ENCODE assay signal across 1 cellular context in the genomic region with DNA sequence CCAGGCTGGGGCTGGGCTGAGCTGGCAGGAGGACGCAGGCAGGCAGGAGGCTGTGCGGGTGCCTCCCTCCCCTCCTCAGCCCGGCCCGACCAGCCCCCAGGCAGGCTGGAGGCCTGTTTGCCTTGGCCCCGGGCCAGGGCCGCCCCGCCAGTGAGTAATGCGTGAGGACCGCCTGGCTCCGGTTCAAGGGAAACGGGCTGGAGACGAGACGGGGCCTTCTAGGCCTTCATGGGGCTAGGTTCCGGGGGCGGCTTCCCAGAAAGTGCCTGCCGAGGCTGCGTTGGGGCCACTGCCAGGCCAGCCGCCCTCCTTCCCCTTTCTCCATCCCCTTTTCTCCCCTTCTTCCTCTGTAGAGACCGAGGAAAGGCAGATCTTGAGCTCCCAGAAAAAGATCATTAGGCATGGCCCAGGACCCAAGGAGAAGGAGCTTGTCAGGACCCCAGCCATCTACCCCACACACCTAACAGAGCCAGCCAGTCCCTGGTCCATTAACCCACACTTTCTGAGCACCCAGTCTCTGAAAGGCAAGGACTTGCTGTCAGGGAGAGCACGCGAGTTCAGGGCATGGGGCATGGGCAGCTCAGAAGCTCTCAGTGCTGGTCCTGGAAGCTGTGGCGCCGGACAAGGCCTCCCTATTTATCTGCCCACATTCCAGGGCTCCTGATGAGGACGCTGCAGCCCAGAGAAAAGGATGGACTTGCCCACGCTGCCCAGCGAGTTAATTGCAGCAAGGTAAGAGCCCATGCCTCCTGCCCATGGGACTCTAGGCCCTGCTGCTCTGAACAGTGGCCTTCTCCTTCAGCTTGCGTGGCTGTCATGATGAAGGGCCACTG.
A peak's percentile ranks its signal among the peaks of the same experiment; 100 is the strongest.
TF ChIP-seq lines count a peak whose summit lies in the region.

No MANE protein-coding gene starts in this region.

TF ChIP-seq in HepG2, 621 proteins besides CTCF, POLR2A, EP300 and RAD21 (continued from another document):
- 0 out of 2 replicates have a peak, but pooled peaks have one; percentile 25 for TF ChIP-seq NKX3-1 (CRISPR knock-in tag; IDR thresholded peaks at IDR 0.05)
- TF ChIP-seq, protein P1, sequence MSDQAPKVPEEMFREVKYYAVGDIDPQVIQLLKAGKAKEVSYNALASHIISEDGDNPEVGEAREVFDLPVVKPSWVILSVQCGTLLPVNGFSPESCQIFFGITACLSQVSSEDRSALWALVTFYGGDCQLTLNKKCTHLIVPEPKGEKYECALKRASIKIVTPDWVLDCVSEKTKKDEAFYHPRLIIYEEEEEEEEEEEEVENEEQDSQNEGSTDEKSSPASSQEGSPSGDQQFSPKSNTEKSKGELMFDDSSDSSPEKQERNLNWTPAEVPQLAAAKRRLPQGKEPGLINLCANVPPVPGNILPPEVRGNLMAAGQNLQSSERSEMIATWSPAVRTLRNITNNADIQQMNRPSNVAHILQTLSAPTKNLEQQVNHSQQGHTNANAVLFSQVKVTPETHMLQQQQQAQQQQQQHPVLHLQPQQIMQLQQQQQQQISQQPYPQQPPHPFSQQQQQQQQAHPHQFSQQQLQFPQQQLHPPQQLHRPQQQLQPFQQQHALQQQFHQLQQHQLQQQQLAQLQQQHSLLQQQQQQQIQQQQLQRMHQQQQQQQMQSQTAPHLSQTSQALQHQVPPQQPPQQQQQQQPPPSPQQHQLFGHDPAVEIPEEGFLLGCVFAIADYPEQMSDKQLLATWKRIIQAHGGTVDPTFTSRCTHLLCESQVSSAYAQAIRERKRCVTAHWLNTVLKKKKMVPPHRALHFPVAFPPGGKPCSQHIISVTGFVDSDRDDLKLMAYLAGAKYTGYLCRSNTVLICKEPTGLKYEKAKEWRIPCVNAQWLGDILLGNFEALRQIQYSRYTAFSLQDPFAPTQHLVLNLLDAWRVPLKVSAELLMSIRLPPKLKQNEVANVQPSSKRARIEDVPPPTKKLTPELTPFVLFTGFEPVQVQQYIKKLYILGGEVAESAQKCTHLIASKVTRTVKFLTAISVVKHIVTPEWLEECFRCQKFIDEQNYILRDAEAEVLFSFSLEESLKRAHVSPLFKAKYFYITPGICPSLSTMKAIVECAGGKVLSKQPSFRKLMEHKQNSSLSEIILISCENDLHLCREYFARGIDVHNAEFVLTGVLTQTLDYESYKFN (CRISPR knock-in tag; conservative IDR thresholded peaks at IDR 0.05), result peak; percentile 87
- peak; percentile 60; the same call in 1 of the 2 replicates for TF ChIP-seq ARNT2 (CRISPR knock-in tag; IDR thresholded peaks at IDR 0.05; ENCODE audit: low read depth)
- TF ChIP-seq ZNF614 (CRISPR knock-in tag; IDR thresholded peaks at IDR 0.05; ENCODE audit: borderline replicate concordance), result peak; percentile 75; the same call in 1 of the 2 replicates
- no peak for TF ChIP-seq ZNF468 (CRISPR knock-in tag; IDR thresholded peaks at IDR 0.05)
- TF ChIP-seq NFE2L1 (CRISPR knock-in tag; IDR thresholded peaks at IDR 0.05; ENCODE audit: borderline replicate concordance), result 0 out of 2 replicates have a peak, but pooled peaks have one; percentile 28
- TF ChIP-seq, protein P2, sequence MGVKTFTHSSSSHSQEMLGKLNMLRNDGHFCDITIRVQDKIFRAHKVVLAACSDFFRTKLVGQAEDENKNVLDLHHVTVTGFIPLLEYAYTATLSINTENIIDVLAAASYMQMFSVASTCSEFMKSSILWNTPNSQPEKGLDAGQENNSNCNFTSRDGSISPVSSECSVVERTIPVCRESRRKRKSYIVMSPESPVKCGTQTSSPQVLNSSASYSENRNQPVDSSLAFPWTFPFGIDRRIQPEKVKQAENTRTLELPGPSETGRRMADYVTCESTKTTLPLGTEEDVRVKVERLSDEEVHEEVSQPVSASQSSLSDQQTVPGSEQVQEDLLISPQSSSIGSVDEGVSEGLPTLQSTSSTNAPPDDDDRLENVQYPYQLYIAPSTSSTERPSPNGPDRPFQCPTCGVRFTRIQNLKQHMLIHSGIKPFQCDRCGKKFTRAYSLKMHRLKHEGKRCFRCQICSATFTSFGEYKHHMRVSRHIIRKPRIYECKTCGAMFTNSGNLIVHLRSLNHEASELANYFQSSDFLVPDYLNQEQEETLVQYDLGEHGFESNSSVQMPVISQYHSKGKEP (CRISPR knock-in tag; IDR thresholded peaks at IDR 0.05), result no peak
- TF ChIP-seq ZNF749 (CRISPR knock-in tag; IDR thresholded peaks at IDR 0.05; ENCODE audit: borderline replicate concordance), result no peak
- TF ChIP-seq ZNF75D (CRISPR knock-in tag; IDR thresholded peaks at IDR 0.05; ENCODE audit: borderline replicate concordance), result no peak
- TF ChIP-seq HOXA3 (CRISPR knock-in tag; IDR thresholded peaks at IDR 0.05), result peak; percentile 77
- no peak for TF ChIP-seq ZNF562 (CRISPR knock-in tag; IDR thresholded peaks at IDR 0.05; ENCODE audit: borderline replicate concordance)
- no peak for TF ChIP-seq ZNF577 (CRISPR knock-in tag; IDR thresholded peaks at IDR 0.05; ENCODE audit: borderline replicate concordance, low read depth)
- TF ChIP-seq SP1 (IDR thresholded peaks at IDR 0.05), result no peak
- peak; percentile 34 for TF ChIP-seq SP1 (CRISPR knock-in tag; IDR thresholded peaks at IDR 0.05)
- TF ChIP-seq, protein P3, sequence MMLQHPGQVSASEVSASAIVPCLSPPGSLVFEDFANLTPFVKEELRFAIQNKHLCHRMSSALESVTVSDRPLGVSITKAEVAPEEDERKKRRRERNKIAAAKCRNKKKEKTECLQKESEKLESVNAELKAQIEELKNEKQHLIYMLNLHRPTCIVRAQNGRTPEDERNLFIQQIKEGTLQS (CRISPR knock-in tag; IDR thresholded peaks at IDR 0.05), result peak; percentile 90
- TF ChIP-seq, protein P4, sequence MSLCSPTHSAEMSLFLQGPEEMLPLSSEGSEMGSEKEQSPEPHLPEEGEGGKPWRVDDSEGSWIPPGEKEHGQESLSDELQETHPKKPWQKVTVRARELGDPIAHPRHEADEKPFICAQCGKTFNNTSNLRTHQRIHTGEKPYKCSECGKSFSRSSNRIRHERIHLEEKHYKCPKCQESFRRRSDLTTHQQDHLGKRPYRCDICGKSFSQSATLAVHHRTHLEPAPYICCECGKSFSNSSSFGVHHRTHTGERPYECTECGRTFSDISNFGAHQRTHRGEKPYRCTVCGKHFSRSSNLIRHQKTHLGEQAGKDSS (CRISPR knock-in tag; IDR thresholded peaks at IDR 0.05; ENCODE audit: borderline replicate concordance, low read depth), result peak; percentile 70; the same call in 1 of the 2 replicates
- TF ChIP-seq, protein P5, sequence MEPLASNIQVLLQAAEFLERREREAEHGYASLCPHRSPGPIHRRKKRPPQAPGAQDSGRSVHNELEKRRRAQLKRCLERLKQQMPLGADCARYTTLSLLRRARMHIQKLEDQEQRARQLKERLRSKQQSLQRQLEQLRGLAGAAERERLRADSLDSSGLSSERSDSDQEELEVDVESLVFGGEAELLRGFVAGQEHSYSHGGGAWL (CRISPR knock-in tag; IDR thresholded peaks at IDR 0.05), result peak; percentile 33; the same call in 1 of the 2 replicates
- TF ChIP-seq, protein P6, sequence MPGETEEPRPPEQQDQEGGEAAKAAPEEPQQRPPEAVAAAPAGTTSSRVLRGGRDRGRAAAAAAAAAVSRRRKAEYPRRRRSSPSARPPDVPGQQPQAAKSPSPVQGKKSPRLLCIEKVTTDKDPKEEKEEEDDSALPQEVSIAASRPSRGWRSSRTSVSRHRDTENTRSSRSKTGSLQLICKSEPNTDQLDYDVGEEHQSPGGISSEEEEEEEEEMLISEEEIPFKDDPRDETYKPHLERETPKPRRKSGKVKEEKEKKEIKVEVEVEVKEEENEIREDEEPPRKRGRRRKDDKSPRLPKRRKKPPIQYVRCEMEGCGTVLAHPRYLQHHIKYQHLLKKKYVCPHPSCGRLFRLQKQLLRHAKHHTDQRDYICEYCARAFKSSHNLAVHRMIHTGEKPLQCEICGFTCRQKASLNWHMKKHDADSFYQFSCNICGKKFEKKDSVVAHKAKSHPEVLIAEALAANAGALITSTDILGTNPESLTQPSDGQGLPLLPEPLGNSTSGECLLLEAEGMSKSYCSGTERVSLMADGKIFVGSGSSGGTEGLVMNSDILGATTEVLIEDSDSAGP (CRISPR knock-in tag; IDR thresholded peaks at IDR 0.05; ENCODE audit: borderline replicate concordance), result peak; percentile 92
- no peak for TF ChIP-seq CBX2 (IDR thresholded peaks at IDR 0.05; ENCODE audit: low read depth, low read length)
- TF ChIP-seq CBX2 (CRISPR knock-in tag; IDR thresholded peaks at IDR 0.05; ENCODE audit: low read depth), result no peak
- TF ChIP-seq, protein P7, sequence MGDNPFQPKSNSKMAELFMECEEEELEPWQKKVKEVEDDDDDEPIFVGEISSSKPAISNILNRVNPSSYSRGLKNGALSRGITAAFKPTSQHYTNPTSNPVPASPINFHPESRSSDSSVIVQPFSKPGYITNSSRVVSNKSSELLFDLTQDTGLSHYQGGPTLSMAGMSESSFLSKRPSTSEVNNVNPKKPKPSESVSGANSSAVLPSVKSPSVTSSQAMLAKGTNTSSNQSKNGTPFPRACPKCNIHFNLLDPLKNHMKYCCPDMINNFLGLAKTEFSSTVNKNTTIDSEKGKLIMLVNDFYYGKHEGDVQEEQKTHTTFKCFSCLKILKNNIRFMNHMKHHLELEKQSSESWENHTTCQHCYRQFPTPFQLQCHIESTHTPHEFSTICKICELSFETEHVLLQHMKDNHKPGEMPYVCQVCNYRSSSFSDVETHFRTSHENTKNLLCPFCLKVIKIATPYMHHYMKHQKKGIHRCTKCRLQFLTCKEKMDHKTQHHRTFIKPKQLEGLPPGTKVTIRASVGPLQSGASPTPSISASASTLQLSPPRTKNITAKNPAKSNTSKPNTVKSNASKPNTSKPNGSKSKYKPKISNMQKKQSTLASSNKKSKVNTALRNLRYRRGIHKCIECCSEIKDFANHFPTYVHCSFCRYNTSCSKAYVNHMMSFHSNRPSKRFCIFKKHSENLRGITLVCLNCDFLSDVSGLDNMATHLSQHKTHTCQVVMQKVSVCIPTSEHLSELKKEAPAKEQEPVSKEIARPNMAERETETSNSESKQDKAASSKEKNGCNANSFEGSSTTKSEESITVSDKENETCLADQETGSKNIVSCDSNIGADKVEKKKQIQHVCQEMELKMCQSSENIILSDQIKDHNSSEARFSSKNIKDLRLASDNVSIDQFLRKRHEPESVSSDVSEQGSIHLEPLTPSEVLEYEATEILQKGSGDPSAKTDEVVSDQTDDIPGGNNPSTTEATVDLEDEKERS (CRISPR knock-in tag; IDR thresholded peaks at IDR 0.05), result peak; percentile 72; the same call in 1 of the 2 replicates
- no peak for TF ChIP-seq TCF12 (IDR thresholded peaks at IDR 0.05)
- no peak; the same call in 1 of the 2 replicates for TF ChIP-seq TCF12 (CRISPR knock-in tag; IDR thresholded peaks at IDR 0.05)
- TF ChIP-seq MZF1 (CRISPR knock-in tag; IDR thresholded peaks at IDR 0.05; ENCODE audit: borderline replicate concordance), result 0 out of 2 replicates have a peak, but pooled peaks have one; percentile 85
